ENCODE assay signal across 8 cellular contexts in the genomic region with DNA sequence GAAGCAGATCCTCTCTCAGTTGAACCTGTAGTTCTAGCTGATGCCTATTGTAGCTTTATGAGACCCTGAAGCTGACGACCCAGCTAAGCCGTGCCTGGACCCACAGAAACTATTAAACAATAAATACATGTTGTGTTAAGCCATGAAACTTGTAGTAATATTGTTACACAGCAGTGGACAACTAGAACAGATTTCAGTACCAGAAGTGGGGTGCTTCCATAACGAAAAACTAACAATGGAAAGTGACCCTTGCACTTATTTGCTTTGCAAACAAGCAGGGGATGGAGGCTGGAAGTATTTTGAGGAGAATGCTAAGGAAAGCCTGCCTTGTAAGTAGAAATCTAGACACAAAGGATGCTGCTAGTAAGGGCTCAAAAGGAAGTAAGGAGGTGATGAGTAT.
"Had no signal": no experiment of that assay in that cellular context is flagged by ENCODE, and none has a peak within 500 bp of the region (broad histone marks: within the 10 kb centered on the region; RNA-seq: fewer than 3 reads in every experiment).

No MANE protein-coding gene starts in this region.

- H3K4me2 ChIP-seq: GM23338 had no signal

- DNase-seq: H9, HCEC 1CT, HFFc6, KG1 had no signal

- H3K4me3 ChIP-seq: GM23338 had no signal

- ATAC-seq: GM23338, HepG2 had no signal

- FAIRE-seq: H54, HepG2 had no signal

- H3K27ac ChIP-seq: HL-60 had no signal
